Comparison of ENCODE assay signal across 19 cellular contexts in the genomic region with DNA sequence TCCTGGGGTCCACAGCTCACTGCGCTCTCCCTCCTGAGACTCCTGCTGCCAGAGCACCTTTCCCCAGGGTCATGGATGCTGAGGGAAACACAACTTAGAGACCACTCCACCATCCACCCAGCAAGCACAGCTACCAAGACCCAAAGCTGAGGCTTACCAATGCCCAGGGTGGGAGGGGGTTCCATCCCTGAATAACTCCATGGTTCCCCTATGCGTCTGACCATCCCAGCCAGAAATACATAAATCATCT. TPM values are rescaled to one million over a fixed set of nuclear protein-coding genes. Genes with fewer than 3 reads are reported as not detected.
DNase-seq lines count a peak whose midpoint lies in the region; ATAC-seq lines count a peak whose summit lies in the region.
"Had no signal": no experiment of that assay in that cellular context is flagged by ENCODE, and none has a peak within 500 bp of the region (broad histone marks: within the 10 kb centered on the region; RNA-seq: fewer than 3 reads in every experiment).

No MANE protein-coding gene starts in this region.

- peaks cover 100% of the 10 kb centered on the region for H3K4me1 Mint-ChIP-seq in stimulated activated effector memory CD8-positive, alpha-beta T cell treated with anti-CD3 and anti-CD28 coated beads, Interleukin-12 subunit alpha, Interleukin-12 subunit beta, amount 100 ng/mL, for 72 hours

- peak overlapping the region; percentile 99 for H3K27ac Mint-ChIP-seq in stimulated activated effector memory CD8-positive, alpha-beta T cell treated with anti-CD3 and anti-CD28 coated beads, Interleukin-12 subunit alpha, Interleukin-12 subunit beta, amount 100 ng/mL, for 72 hours
- H3K27ac Mint-ChIP-seq: WTC11 had no signal

- 95 to 96% methylated on average over 2 of the region's 2 CpGs for WGBS in aorta, 2 donors

- H3K4me1 ChIP-seq in SJCRH30 (peaks cover 60% of the 10 kb centered on the region), aorta (ENCODE audit: control insufficient read depth in 1 of 2, insufficient read depth in 2 of 2, low read length in 2 of 2) (no peaks in the 10 kb centered on the region)

- peak; percentile 68 for DNase-seq in activated CD8-positive, alpha-beta memory T cell treated with anti-CD3 and anti-CD28 coated beads for 24 hours
- no peak for DNase-seq in activated CD8-positive, alpha-beta memory T cell treated with anti-CD3 and anti-CD28 coated beads, Interleukin-2, amount 50 U/mL, for 48 hours
- DNase-seq in SJCRH30, result no peak
- DNase-seq in caudate nucleus (lab: John Stamatoyannopoulos, UW), result no peak
- DNase-seq in stimulated activated effector memory CD8-positive, alpha-beta T cell treated with anti-CD3 and anti-CD28 coated beads, Interleukin-12 subunit alpha, Interleukin-12 subunit beta, amount 100 ng/mL, for 72 hours (ENCODE audit: low spot score in 2 of 2), result no peak
- no peak for DNase-seq in aorta
- no peak for DNase-seq in cerebellum (ENCODE audit: low spot score)
- DNase-seq: Calu3, hippocampal formation, mucosa of descending colon, NCI-H1105, NCI-H446, PC-3, SW 1271 had no signal

- peaks cover 98% of the 10 kb centered on the region for H3K36me3 Mint-ChIP-seq in stimulated activated effector memory CD8-positive, alpha-beta T cell treated with anti-CD3 and anti-CD28 coated beads, Interleukin-12 subunit alpha, Interleukin-12 subunit beta, amount 100 ng/mL, for 72 hours
- H3K36me3 Mint-ChIP-seq: brain, WTC11 had no signal

- peak overlapping the region; percentile 78 for H3K4me3 Mint-ChIP-seq in stimulated activated effector memory CD8-positive, alpha-beta T cell treated with anti-CD3 and anti-CD28 coated beads, Interleukin-12 subunit alpha, Interleukin-12 subunit beta, amount 100 ng/mL, for 72 hours
- H3K4me3 Mint-ChIP-seq: brain, WTC11 had no signal

- H3K27ac ChIP-seq in SJCRH30, result peak overlapping the region; percentile 65
- H3K27ac ChIP-seq in caudate nucleus (ENCODE audit: low read depth, low read length), result peak overlapping the region; percentile 86
- no peak overlapping the region for H3K27ac ChIP-seq in aorta (ENCODE audit: low read depth in 1 of 2, low read length in 2 of 2)
- H3K27ac ChIP-seq: suprapubic skin had no signal

- H3K9me3 ChIP-seq in SJCRH30 (replicated peaks) (no peaks in the 10 kb centered on the region), aorta (ENCODE audit: control insufficient read depth, low read length) (no peaks in the 10 kb centered on the region)
- H3K9me3 ChIP-seq: mucosa of descending colon, suprapubic skin had no signal

- peaks cover 11% of the 10 kb centered on the region for H3K36me3 ChIP-seq in SJCRH30
- no peaks in the 10 kb centered on the region for H3K36me3 ChIP-seq in aorta (ENCODE audit: control insufficient read depth in 1 of 2, insufficient read depth in 2 of 2, low read length in 1 of 2)
- H3K36me3 ChIP-seq: suprapubic skin had no signal

- no peaks in the 10 kb centered on the region for H3K9me3 Mint-ChIP-seq in stimulated activated effector memory CD8-positive, alpha-beta T cell treated with anti-CD3 and anti-CD28 coated beads, Interleukin-12 subunit alpha, Interleukin-12 subunit beta, amount 100 ng/mL, for 72 hours
- H3K9me3 Mint-ChIP-seq: brain, WTC11 had no signal

- intact Hi-C loops in aorta (cut with DNase I), result loop anchor here (5.0 to 10.0 kb wide), 3 partner anchors 160 to 502 kb away; a partner anchor contains a TSS

- H3K27me3 ChIP-seq in SJCRH30 (no peaks in the 10 kb centered on the region), aorta (ENCODE audit: control insufficient read depth in 1 of 2, insufficient read depth in 2 of 2, low read length in 1 of 2) (no peaks in the 10 kb centered on the region)
- H3K27me3 ChIP-seq: suprapubic skin had no signal

- no peak for ATAC-seq in stimulated activated effector memory CD8-positive, alpha-beta T cell treated with anti-CD3 and anti-CD28 coated beads, Interleukin-12 subunit alpha, Interleukin-12 subunit beta, amount 100 ng/mL, for 72 hours
- ATAC-seq in aorta (ENCODE audit: low FRiP score), result no peak
- no peak for ATAC-seq in HG03457 (IDR thresholded peaks at IDR 0.05; ENCODE audit: unreplicated experiment)
- ATAC-seq: K562, mucosa of descending colon, PC-3, WTC11 had no signal

- H3K4me3 ChIP-seq in SJCRH30 (no peak overlapping the region), aorta (ENCODE audit: low read length in 2 of 2) (no peak overlapping the region)
- H3K4me3 ChIP-seq: K562, mucosa of descending colon, suprapubic skin had no signal

RNA-seq across cellular contexts. Expression of a gene that starts 36.3 kb away (rescaled TPM):
- 225 and 241 TPM in 2 replicates for total RNA-seq in SJCRH30 (2014; rRNA removed; shearing (Covaris generic))
- total RNA-seq in aorta (100 to 1,000 TPM; 143 to 149 TPM), cerebellum (77.2 TPM)
- polyA plus RNA-seq in aorta, result 100 to 1,000 TPM; 240 to 309 TPM

RNA-seq across cellular contexts. Expression of a gene that starts 45.3 kb away (rescaled TPM):
- 6.1 and 7.2 TPM in 2 replicates for total RNA-seq in SJCRH30 (2014; rRNA removed; shearing (Covaris generic))
- total RNA-seq in aorta, result 10 to 100 TPM; 44.8 to 47.4 TPM
- 10 to 100 TPM; 20.3 to 41.6 TPM for polyA plus RNA-seq in aorta
- 6.1 TPM for total RNA-seq in cerebellum

Comparison
In these comparisons a context has a peak if more than half of its experiments do, and no peak if none do; other contexts are left out.
1. H3K27ac ChIP-seq: peak in SJCRH30 (single experiment) and caudate nucleus (single experiment); none in aorta (0 of 2).